Comparison of ENCODE assay signal across 21 cellular contexts in genomic region chr11:1440496-1440895, GRCh38.
"Had no signal": no experiment of that assay in that cellular context is flagged by ENCODE, and none has a peak within 500 bp of the region (broad histone marks: within the 10 kb centered on the region; RNA-seq: fewer than 3 reads in every experiment).

No MANE protein-coding gene starts in this region.

- DNase-seq: naive thymus-derived CD8-positive, alpha-beta T cell; nephron progenitor cell; occipital lobe; ovary; posterior cingulate gyrus; psoas muscle; right cardiac atrium; right lobe of liver; sigmoid colon; small intestine; stimulated activated CD4-positive, alpha-beta T cell treated with anti-CD3 and anti-CD28 coated beads, Interleukin-15, amount 100 ng/mL, for 24 hours; stimulated activated CD4-positive, alpha-beta T cell treated with anti-CD3 and anti-CD28 coated beads, Interleukin-2, amount 100 ng/mL, for 24 hours; stimulated activated CD4-positive, alpha-beta T cell treated with anti-CD3 and anti-CD28 coated beads, Interleukin-2, amount 100 ng/mL, for 48 hours; stimulated activated CD4-positive, alpha-beta T cell treated with anti-CD3 and anti-CD28 coated beads, Interleukin-4, amount 100 ng/mL, for 24 hours; stimulated activated naive B cell treated with anti-CD40 and anti-IgM and Interleukin-4, amounts not matched to agents 10 μg/mL and 1 μg/mL and 100 μg/mL, for 72 hours; stimulated activated naive CD4-positive, alpha-beta T cell treated with Interleukin-2 at 50 U/mL for 16 hours; stomach; thyroid gland; trophoblast cell had no signal

- ATAC-seq: naive thymus-derived CD8-positive, alpha-beta T cell; natural killer cell treated with Interleukin-12 subunit alpha and Interleukin-12 subunit beta and Interleukin-15 and Interleukin-18, amount 100 ng/mL, for 72 hours; psoas muscle; right cardiac atrium; right lobe of liver; stimulated activated effector memory CD8-positive, alpha-beta T cell treated with anti-CD3 and anti-CD28 coated beads, Interleukin-12 subunit alpha, Interleukin-12 subunit beta, amount 100 ng/mL, for 72 hours; stimulated activated naive B cell treated with anti-CD40 and anti-IgM and Interleukin-4, amounts not matched to agents 10 μg/mL and 1 μg/mL and 100 μg/mL, for 72 hours had no signal
